ENCODE assay signal across 26 cellular contexts in genomic region chr7:103751476-103751875, GRCh38.
DNase-seq lines count a peak whose midpoint lies in the region; ATAC-seq, FAIRE-seq and TF ChIP-seq lines count a peak whose summit lies in the region.
"Had no signal": no experiment of that assay in that cellular context is flagged by ENCODE, and none has a peak within 500 bp of the region (broad histone marks: within the 10 kb centered on the region; RNA-seq: fewer than 3 reads in every experiment).

No MANE protein-coding gene starts in this region.

- no peaks in the 10 kb centered on the region for H3K4me1 Mint-ChIP-seq in activated CD8-positive, alpha-beta T cell treated with anti-CD3 and anti-CD28 coated beads for 36 hours (ENCODE audit: low read depth)
- H3K4me1 Mint-ChIP-seq: CD4-positive, CD25-positive, alpha-beta regulatory T cell had no signal

- no peaks in the 10 kb centered on the region for H3K4me1 ChIP-seq in HepG2 (ENCODE audit: insufficient read depth, low read length)
- H3K4me1 ChIP-seq in right lobe of liver = no peaks in the 10 kb centered on the region
- H3K4me1 ChIP-seq in IMR-90 (ENCODE audit: control insufficient read depth, insufficient read depth, low read length) = no peaks in the 10 kb centered on the region
- H3K4me1 ChIP-seq in left ventricle myocardium inferior = no peaks in the 10 kb centered on the region
- no peaks in the 10 kb centered on the region for H3K4me1 ChIP-seq in lower lobe of right lung
- H3K4me1 ChIP-seq: A549, BLaER1, Caco-2 had no signal

- H2AK5ac ChIP-seq in IMR-90 (ENCODE audit: low read depth, low read length) = no peak overlapping the region

- H2BK5ac ChIP-seq in IMR-90 (ENCODE audit: low read depth, low read length, poor library complexity, severe bottlenecking) = no peak overlapping the region

- no peaks in the 10 kb centered on the region for H3K27me3 Mint-ChIP-seq in activated CD8-positive, alpha-beta T cell treated with anti-CD3 and anti-CD28 coated beads for 36 hours
- H3K27me3 Mint-ChIP-seq: CD4-positive, CD25-positive, alpha-beta regulatory T cell had no signal

- H3K4me2 ChIP-seq in HepG2 (ENCODE audit: low read depth, low read length) (no peak overlapping the region), IMR-90 (ENCODE audit: low read depth, low read length) (no peak overlapping the region)
- H3K4me2 ChIP-seq: A549, BLaER1 had no signal

- no peak overlapping the region for H3K27ac Mint-ChIP-seq in activated CD8-positive, alpha-beta T cell treated with anti-CD3 and anti-CD28 coated beads for 36 hours
- H3K27ac Mint-ChIP-seq: CD4-positive, CD25-positive, alpha-beta regulatory T cell; CD8-positive, alpha-beta T cell had no signal

- H2BK20ac ChIP-seq in IMR-90 (ENCODE audit: low read depth, low read length) = no peak overlapping the region

- no peak overlapping the region for H3K4me3 ChIP-seq in HepG2 (replicated peaks in 1 of 3; ENCODE audit: insufficient read depth in 1 of 3, low read depth in 2 of 3, low read length in 3 of 3)
- no peak overlapping the region for H3K4me3 ChIP-seq in right lobe of liver
- no peak overlapping the region for H3K4me3 ChIP-seq in IMR-90 (ENCODE audit: insufficient read depth, low read depth, low read length)
- H3K4me3 ChIP-seq in left ventricle myocardium inferior = no peak overlapping the region
- H3K4me3 ChIP-seq in lower lobe of right lung = no peak overlapping the region
- H3K4me3 ChIP-seq: A549, BLaER1, GM12878, GM23248 had no signal

- H3K4me3 Mint-ChIP-seq in activated CD8-positive, alpha-beta T cell treated with anti-CD3 and anti-CD28 coated beads for 36 hours = no peak overlapping the region
- H3K4me3 Mint-ChIP-seq: CD4-positive, CD25-positive, alpha-beta regulatory T cell; CD8-positive, alpha-beta T cell had no signal

- H3K27ac ChIP-seq in HepG2 (ENCODE audit: extremely low read length, insufficient read depth, low read length) (no peak overlapping the region), right lobe of liver (no peak overlapping the region), IMR-90 (ENCODE audit: insufficient read depth, low read length) (no peak overlapping the region), left ventricle myocardium inferior (replicated peaks) (no peak overlapping the region), lower lobe of right lung (no peak overlapping the region)
- H3K27ac ChIP-seq: A549, BLaER1, C4-2B, GM23248 had no signal

- H3K9me1 ChIP-seq in IMR-90 (ENCODE audit: insufficient read depth, low read length) = no peaks in the 10 kb centered on the region

- H3K56ac ChIP-seq in IMR-90 (ENCODE audit: extremely low read depth, insufficient read depth, low read length) = no peak overlapping the region

- H4K8ac ChIP-seq in IMR-90 (ENCODE audit: low read depth in 2 of 2, low read length in 2 of 2) = no peak overlapping the region

- H4K20me1 ChIP-seq in HepG2 (ENCODE audit: insufficient read depth, low read length) (no peaks in the 10 kb centered on the region), IMR-90 (ENCODE audit: insufficient read depth, low read length) (no peaks in the 10 kb centered on the region)
- H4K20me1 ChIP-seq: BLaER1 had no signal

- peaks cover 0 to 4% of the 10 kb centered on the region in 2 experiments; a peak in 1 of 5 replicates for H3K36me3 ChIP-seq in HepG2 (replicated peaks in 1 of 2; ENCODE audit: control insufficient read depth in 1 of 2, insufficient read depth in 2 of 2, low read length in 2 of 2)
- no peaks in the 10 kb centered on the region for H3K36me3 ChIP-seq in right lobe of liver
- no peaks in the 10 kb centered on the region for H3K36me3 ChIP-seq in IMR-90 (ENCODE audit: control insufficient read depth, insufficient read depth, low read length)
- no peaks in the 10 kb centered on the region for H3K36me3 ChIP-seq in left ventricle myocardium inferior
- H3K36me3 ChIP-seq in lower lobe of right lung = no peaks in the 10 kb centered on the region
- H3K36me3 ChIP-seq: BLaER1 had no signal

- H4K5ac ChIP-seq in IMR-90 (ENCODE audit: low read depth, low read length) = no peak overlapping the region

- DNase-seq in HepG2 (ENCODE audit: low spot score) (no peak), right lobe of liver (no peak), IMR-90 (no peak), cerebellar nuclear complex (lab: John Stamatoyannopoulos, UW) (peak; percentile 86 to 91), pons (ENCODE audit: low spot score) (peak; percentile 10), left ventricle myocardium inferior (no peak), lower lobe of right lung (no peak)
- DNase-seq in activated CD8-positive, alpha-beta T cell treated with anti-CD3 and anti-CD28 coated beads for 36 hours = no peak
- DNase-seq: 8988T; ACHN; AML-193; Caco-2; CD4-positive, CD25-positive, alpha-beta regulatory T cell; CD8-positive, alpha-beta T cell; DMS153; DND-41; GDM1; GM23248; H7; HCEC 1CT had no signal

- no peak overlapping the region for H3K23ac ChIP-seq in IMR-90 (ENCODE audit: low read depth, low read length)

- WGBS in HepG2 (ENCODE audit: low lambda C conversion rate) = 88% methylated on average over 7 of the region's 7 CpGs
- WGBS in right lobe of liver (ENCODE audit: insufficient coverage, low coverage, low lambda C conversion rate, missing lambda C conversion rate) = 100% methylated on average over 1 of the region's 7 CpGs
- 100% methylated on average over 2 of the region's 7 CpGs; no CpG with 5 or more reads in 1 of the 2 experiments for WGBS in IMR-90 (ENCODE audit: extremely low coverage in 2 of 2, insufficient read length in 1 of 2), 2 experiments

- no peak overlapping the region for H3K18ac ChIP-seq in IMR-90 (ENCODE audit: low read depth, low read length)

- no TSS peak for BruUV-seq in HepG2 (replicated peaks; lab: Mats Ljungman, UMichigan)
- no TSS peak for BruUV-seq in IMR-90 (replicated peaks; lab: Mats Ljungman, UMichigan)

- no peak overlapping the region for H3K4ac ChIP-seq in IMR-90 (ENCODE audit: low read depth, low read length)

- CTCF ChIA-PET in HepG2 (lab: Yijun Ruan, JAX; ENCODE audit: low intra/inter-chr PET ratio, low total read pairs) = no interaction called here
- CTCF ChIA-PET in IMR-90 (lab: Yijun Ruan, JAX) = no interaction called here
- CTCF ChIA-PET in activated CD8-positive, alpha-beta T cell treated with anti-CD3 and anti-CD28 coated beads for 36 hours (lab: Charles Lee) = no interaction called here

- no peaks in the 10 kb centered on the region for H3K79me1 ChIP-seq in IMR-90 (ENCODE audit: low read depth in 1 of 2, low read length in 2 of 2)

- TF ChIP-seq EP300 in HepG2 (IDR thresholded peaks at IDR 0.05; ENCODE audit: low read depth in 2 of 2, low read length in 2 of 2) (no peak), HepG2 (CRISPR knock-in tag; IDR thresholded peaks at IDR 0.05; ENCODE audit: borderline replicate concordance) (no peak)

- H3K9ac ChIP-seq in HepG2 (ENCODE audit: insufficient read depth, low read depth, low read length) = no peak overlapping the region
- no peak overlapping the region for H3K9ac ChIP-seq in IMR-90 (ENCODE audit: low read depth, low read length)
- H3K9ac ChIP-seq: BLaER1, GM23248 had no signal

- H2AK9ac ChIP-seq in IMR-90 (replicated peaks; ENCODE audit: low read depth, low read length, poor library complexity) = no peak overlapping the region

- no peak overlapping the region for H4K91ac ChIP-seq in IMR-90 (ENCODE audit: insufficient read depth, low read depth, low read length)

- no peak overlapping the region for H2BK15ac ChIP-seq in IMR-90 (ENCODE audit: low read depth, low read length)

- no peak overlapping the region for H2AFZ ChIP-seq in HepG2 (ENCODE audit: low read length)
- H2AFZ ChIP-seq in IMR-90 (replicated peaks; ENCODE audit: low read length, poor library complexity) = no peak overlapping the region
- H2AFZ ChIP-seq: GM23248 had no signal

- peak overlapping the region; percentile 1; the same call in 1 of the 2 replicates for H2BK120ac ChIP-seq in IMR-90 (ENCODE audit: low read depth, low read length)

- POLR2A ChIA-PET in HepG2 (lab: Yijun Ruan, JAX) (no interaction called here), IMR-90 (lab: Charles Lee; ENCODE audit: unreplicated experiment) (no interaction called here)
- POLR2A ChIA-PET in activated CD8-positive, alpha-beta T cell treated with anti-CD3 and anti-CD28 coated beads for 36 hours (lab: Charles Lee) = no interaction called here

- TF ChIP-seq RAD21 in HepG2 (CRISPR knock-in tag; IDR thresholded peaks at IDR 0.05) = no peak
- TF ChIP-seq RAD21 in IMR-90 (IDR thresholded peaks at IDR 0.05; ENCODE audit: low read length) = no peak

- no peaks in the 10 kb centered on the region for H3K9me3 ChIP-seq in HepG2 (ENCODE audit: low read length)
- no peaks in the 10 kb centered on the region for H3K9me3 ChIP-seq in right lobe of liver
- H3K9me3 ChIP-seq in IMR-90 (ENCODE audit: control insufficient read depth, insufficient read depth, low read length) = no peaks in the 10 kb centered on the region
- no peaks in the 10 kb centered on the region for H3K9me3 ChIP-seq in left ventricle myocardium inferior (replicated peaks)
- H3K9me3 ChIP-seq in lower lobe of right lung = no peaks in the 10 kb centered on the region
- H3K9me3 ChIP-seq: A549, BLaER1, Caco-2 had no signal

- FAIRE-seq in HepG2 (lab: Jason Lieb, UNC) = no peak
- FAIRE-seq: A549, GM12878, GM19239, H1 had no signal

- no peaks in the 10 kb centered on the region for H3K9me3 Mint-ChIP-seq in activated CD8-positive, alpha-beta T cell treated with anti-CD3 and anti-CD28 coated beads for 36 hours
- H3K9me3 Mint-ChIP-seq: CD8-positive, alpha-beta T cell had no signal

- H3K36me3 Mint-ChIP-seq in activated CD8-positive, alpha-beta T cell treated with anti-CD3 and anti-CD28 coated beads for 36 hours (ENCODE audit: low read depth) = no peaks in the 10 kb centered on the region
- H3K36me3 Mint-ChIP-seq: CD4-positive, CD25-positive, alpha-beta regulatory T cell; CD8-positive, alpha-beta T cell had no signal

- no peak overlapping the region for H3K14ac ChIP-seq in IMR-90 (replicated peaks; ENCODE audit: low read depth, low read length)

- TF ChIP-seq POLR2A in HepG2 (IDR thresholded peaks at IDR 0.05; ENCODE audit: insufficient read depth in 1 of 2, low read depth in 2 of 2, low read length in 2 of 2) (no peak), right lobe of liver (IDR thresholded peaks at IDR 0.05) (no peak), IMR-90 (IDR thresholded peaks at IDR 0.05; ENCODE audit: low read depth, low read length) (no peak)

- TF ChIP-seq CTCF in HepG2 (CRISPR knock-in tag; IDR thresholded peaks at IDR 0.05) = no peak
- no peak for TF ChIP-seq CTCF in right lobe of liver (IDR thresholded peaks at IDR 0.05)
- TF ChIP-seq CTCF in IMR-90 (conservative IDR thresholded peaks at IDR 0.05; ENCODE audit: low read depth, low read length) = no peak
- no peak for TF ChIP-seq CTCF in left ventricle myocardium inferior (IDR thresholded peaks at IDR 0.05; ENCODE audit: borderline replicate concordance)
- TF ChIP-seq CTCF in activated CD8-positive, alpha-beta T cell treated with anti-CD3 and anti-CD28 coated beads for 36 hours (IDR thresholded peaks at IDR 0.05) = no peak
- TF ChIP-seq CTCF in lower lobe of right lung (IDR thresholded peaks at IDR 0.05) = no peak

- ATAC-seq in HepG2 (no peak), right lobe of liver (no peak), IMR-90 (ENCODE audit: low read depth) (no peak), lower lobe of right lung (no peak)
- no peak for ATAC-seq in activated CD8-positive, alpha-beta T cell treated with anti-CD3 and anti-CD28 coated beads for 36 hours
- ATAC-seq: A549; CD8-positive, alpha-beta T cell; GM12878 had no signal

- in situ Hi-C loops in HepG2 (cut with HindIII; ENCODE audit: extremely low pct_ligation_motif_present, low pct_unique_long_range_greater_than_20kb) = no loop called here
- in situ Hi-C loops in IMR-90 (cut with MboI; ENCODE audit: low sequenced_read_pairs) = no loop called here

- dilution Hi-C loops in IMR-90 (cut with HindIII; ENCODE audit: low sequenced_read_pairs, unreplicated experiment) = no loop called here

- H3K27me3 ChIP-seq in HepG2 (ENCODE audit: control insufficient read depth in 1 of 2, insufficient read depth in 2 of 2, low read length in 2 of 2) (no peaks in the 10 kb centered on the region), right lobe of liver (no peaks in the 10 kb centered on the region), IMR-90 (ENCODE audit: control insufficient read depth, insufficient read depth, low read length) (no peaks in the 10 kb centered on the region), left ventricle myocardium inferior (ENCODE audit: low read depth) (no peaks in the 10 kb centered on the region), lower lobe of right lung (ENCODE audit: low read depth) (no peaks in the 10 kb centered on the region)
- H3K27me3 ChIP-seq: BLaER1 had no signal

- H3K79me2 ChIP-seq in HepG2 (ENCODE audit: insufficient read depth, low read length) = no peaks in the 10 kb centered on the region

- intact Hi-C loops in HepG2 (cut with micrococcal nuclease; ENCODE audit: unreplicated experiment) = no loop called here
- intact Hi-C loops in right lobe of liver (cut with DNase I) = no loop called here
- intact Hi-C loops in IMR-90 (cut with micrococcal nuclease) = no loop called here
- intact Hi-C loops in left ventricle myocardium inferior (cut with micrococcal nuclease) = no loop called here
- intact Hi-C loops in activated CD8-positive, alpha-beta T cell treated with anti-CD3 and anti-CD28 coated beads for 36 hours (cut with micrococcal nuclease) = no loop called here
- intact Hi-C loops in lower lobe of right lung (cut with DNase I) = no loop called here

Comparison
In these comparisons a context has a peak if more than half of its experiments do, and no peak if none do; other contexts are left out.
1. DNase-seq: peak in cerebellar nuclear complex (2 of 2) and pons (single experiment); none in HepG2 (single experiment), right lobe of liver (0 of 3), IMR-90 (single experiment), left ventricle myocardium inferior (single experiment), activated CD8-positive, alpha-beta T cell treated with anti-CD3 and anti-CD28 coated beads for 36 hours (single experiment) and lower lobe of right lung (single experiment).